In the genomic region with DNA sequence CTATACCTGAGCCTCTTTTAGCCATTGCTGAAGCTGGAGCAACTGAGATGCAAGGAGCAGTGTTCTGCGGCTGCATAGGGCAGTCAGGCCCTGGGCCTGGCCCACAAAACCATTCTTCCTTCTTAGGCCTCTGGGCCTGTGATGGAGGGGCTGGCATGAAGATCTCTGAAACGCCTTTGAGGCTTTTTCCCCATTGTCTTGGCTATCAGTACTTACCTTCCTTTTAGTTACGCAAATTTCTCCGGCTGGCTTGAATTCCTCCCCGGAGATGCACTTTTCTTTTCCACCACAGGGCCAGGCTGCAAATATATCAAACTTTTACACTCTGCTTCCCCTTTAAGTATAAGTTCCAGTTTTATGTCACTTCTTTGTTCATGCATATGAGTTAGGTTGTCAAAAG, we compare ENCODE assay signal across 16 cellular contexts.
DNase-seq lines count a peak whose midpoint lies in the region; ATAC-seq and TF ChIP-seq lines count a peak whose summit lies in the region.
"Had no signal": no experiment of that assay in that cellular context is flagged by ENCODE, and none has a peak within 500 bp of the region (broad histone marks: within the 10 kb centered on the region; RNA-seq: fewer than 3 reads in every experiment).

No MANE protein-coding gene starts in this region.

- H3K4ac ChIP-seq in trophoblast cell (ENCODE audit: low read depth, low read length) = no peak overlapping the region

- no peaks in the 10 kb centered on the region for H3K79me1 ChIP-seq in trophoblast cell (ENCODE audit: low read length)

- no peaks in the 10 kb centered on the region for H3K9me3 Mint-ChIP-seq in type B pancreatic cell
- H3K9me3 Mint-ChIP-seq in stimulated activated naive CD8-positive, alpha-beta T cell treated with anti-CD3 and anti-CD28 coated beads, Interleukin-15, amount 100 ng/mL, for 72 hours = peaks cover 8 to 17% of the 10 kb centered on the region in 2 donors

- no peaks in the 10 kb centered on the region for H3K27me3 Mint-ChIP-seq in type B pancreatic cell
- no peaks in the 10 kb centered on the region for H3K27me3 Mint-ChIP-seq in stimulated activated naive CD8-positive, alpha-beta T cell treated with anti-CD3 and anti-CD28 coated beads, Interleukin-15, amount 100 ng/mL, for 72 hours
- H3K27me3 Mint-ChIP-seq: CD4-positive, alpha-beta memory T cell had no signal

- H3K4me3 ChIP-seq in NT2/D1 (ENCODE audit: insufficient read length, low read depth) (no peak overlapping the region), trophoblast cell (ENCODE audit: low read depth, low read length) (no peak overlapping the region)
- H3K4me3 ChIP-seq: A549 had no signal

- no peak overlapping the region for H4K91ac ChIP-seq in trophoblast cell (ENCODE audit: low read depth, low read length)

- H3K14ac ChIP-seq in trophoblast cell (ENCODE audit: low read length) = no peak overlapping the region

- no peaks in the 10 kb centered on the region for H3K4me1 Mint-ChIP-seq in type B pancreatic cell (ENCODE audit: unreplicated experiment)
- no peaks in the 10 kb centered on the region for H3K4me1 Mint-ChIP-seq in stimulated activated naive CD8-positive, alpha-beta T cell treated with anti-CD3 and anti-CD28 coated beads, Interleukin-15, amount 100 ng/mL, for 72 hours
- H3K4me1 Mint-ChIP-seq: CD14-positive monocyte; CD4-positive, alpha-beta memory T cell had no signal

- H3K79me2 ChIP-seq in trophoblast cell (ENCODE audit: control insufficient read depth, insufficient read depth, low read length, poor library complexity) = no peaks in the 10 kb centered on the region

- DNase-seq in ELF-1 (ENCODE audit: low read depth, low spot score) = peak; percentile 2
- peak; percentile 63 for DNase-seq in NT2/D1 (ENCODE audit: low read depth, low spot score)
- peak; percentile 23 for DNase-seq in iPS DF 19.7 (ENCODE audit: low read depth, low spot score)
- DNase-seq in type B pancreatic cell (ENCODE audit: extremely low spot score, unreplicated experiment) = no peak
- DNase-seq in trophoblast cell = no peak
- no peak for DNase-seq in stimulated activated naive CD8-positive, alpha-beta T cell treated with anti-CD3 and anti-CD28 coated beads, Interleukin-15, amount 100 ng/mL, for 72 hours
- no peak for DNase-seq in T-helper 1 cell
- DNase-seq: AML-193; CD4-positive, alpha-beta memory T cell; DMS153; DMS79; GF-D8 had no signal

- peak; percentile 22 for TF ChIP-seq CTCF in type B pancreatic cell (conservative IDR thresholded peaks at IDR 0.05)

- H3K4me3 Mint-ChIP-seq in type B pancreatic cell = no peak overlapping the region
- no peak overlapping the region for H3K4me3 Mint-ChIP-seq in stimulated activated naive CD8-positive, alpha-beta T cell treated with anti-CD3 and anti-CD28 coated beads, Interleukin-15, amount 100 ng/mL, for 72 hours
- H3K4me3 Mint-ChIP-seq: CD14-positive monocyte; CD4-positive, alpha-beta memory T cell had no signal

- H3K27me3 ChIP-seq in NT2/D1 (ENCODE audit: insufficient read depth, insufficient read length) = no peaks in the 10 kb centered on the region
- no peaks in the 10 kb centered on the region for H3K27me3 ChIP-seq in trophoblast cell (ENCODE audit: insufficient read depth, low read length)

- H2AFZ ChIP-seq in trophoblast cell (ENCODE audit: insufficient read depth, low read length, poor library complexity) = no peak overlapping the region

- ATAC-seq in stimulated activated naive CD8-positive, alpha-beta T cell treated with anti-CD3 and anti-CD28 coated beads, Interleukin-15, amount 100 ng/mL, for 72 hours = no peak
- ATAC-seq: A549, HCT116 had no signal

- H3K36me3 Mint-ChIP-seq in type B pancreatic cell = no peaks in the 10 kb centered on the region
- H3K36me3 Mint-ChIP-seq: CD14-positive monocyte; CD4-positive, alpha-beta memory T cell had no signal

- H3K4me1 ChIP-seq in NT2/D1 (ENCODE audit: insufficient read depth, insufficient read length) = peaks cover 2% of the 10 kb centered on the region
- no peaks in the 10 kb centered on the region for H3K4me1 ChIP-seq in trophoblast cell (ENCODE audit: control insufficient read depth in 1 of 2, insufficient read depth in 2 of 2, low read length in 2 of 2)
- H3K4me1 ChIP-seq: A549 had no signal

- H3K18ac ChIP-seq in trophoblast cell (ENCODE audit: low read length) = no peak overlapping the region

- H3K23ac ChIP-seq in trophoblast cell (ENCODE audit: low read length) = no peak overlapping the region

- H2BK5ac ChIP-seq in trophoblast cell (ENCODE audit: low read depth, low read length, poor library complexity) = no peak overlapping the region

- no peak overlapping the region for H3K27ac Mint-ChIP-seq in type B pancreatic cell
- H3K27ac Mint-ChIP-seq in stimulated activated naive CD8-positive, alpha-beta T cell treated with anti-CD3 and anti-CD28 coated beads, Interleukin-15, amount 100 ng/mL, for 72 hours = no peak overlapping the region
- H3K27ac Mint-ChIP-seq: CD14-positive monocyte; CD4-positive, alpha-beta memory T cell had no signal

- H3K4me2 ChIP-seq in trophoblast cell (ENCODE audit: low read length) = no peak overlapping the region
- H3K4me2 ChIP-seq: A549 had no signal

- WGBS in trophoblast cell (ENCODE audit: extremely low coverage, insufficient coverage, insufficient read length) = no CpG with 5 or more reads among the region's 5 CpGs

- H3K36me3 ChIP-seq in NT2/D1 (ENCODE audit: insufficient read depth, insufficient read length, low read length) (no peaks in the 10 kb centered on the region), trophoblast cell (ENCODE audit: control insufficient read depth in 1 of 2, insufficient read depth in 2 of 2, low read length in 2 of 2) (no peaks in the 10 kb centered on the region)

- H2BK12ac ChIP-seq in trophoblast cell (ENCODE audit: low read length) = no peak overlapping the region

- H3K9ac ChIP-seq in NT2/D1 (ENCODE audit: insufficient read length, low read depth) (no peak overlapping the region), trophoblast cell (ENCODE audit: low read length) (no peak overlapping the region)

- H4K12ac ChIP-seq in trophoblast cell (ENCODE audit: low read depth, low read length) = no peak overlapping the region

- no peak overlapping the region for H3K27ac ChIP-seq in trophoblast cell (ENCODE audit: low read depth, low read length)
- H3K27ac ChIP-seq: 22Rv1, A549 had no signal

- H4K8ac ChIP-seq in trophoblast cell (ENCODE audit: low read depth, low read length) = no peak overlapping the region

- no peak overlapping the region for H2BK120ac ChIP-seq in trophoblast cell (ENCODE audit: insufficient read depth, low read length, poor library complexity)

- H3K9me3 ChIP-seq in NT2/D1 (ENCODE audit: insufficient read depth, low read length) (peaks cover 34% of the 10 kb centered on the region), trophoblast cell (ENCODE audit: insufficient read depth, low read depth, low read length) (no peaks in the 10 kb centered on the region)
- H3K9me3 ChIP-seq: A549 had no signal

- no peak overlapping the region for H2AK5ac ChIP-seq in trophoblast cell (ENCODE audit: low read length)

Comparison
In these comparisons a context has a peak if more than half of its experiments do, and no peak if none do; other contexts are left out.
1. DNase-seq: peak in ELF-1 (single experiment), NT2/D1 (single experiment) and iPS DF 19.7 (single experiment); none in type B pancreatic cell (single experiment), trophoblast cell (0 of 2), stimulated activated naive CD8-positive, alpha-beta T cell treated with anti-CD3 and anti-CD28 coated beads, Interleukin-15, amount 100 ng/mL, for 72 hours (0 of 2) and T-helper 1 cell (0 of 5).